In the genomic region with DNA sequence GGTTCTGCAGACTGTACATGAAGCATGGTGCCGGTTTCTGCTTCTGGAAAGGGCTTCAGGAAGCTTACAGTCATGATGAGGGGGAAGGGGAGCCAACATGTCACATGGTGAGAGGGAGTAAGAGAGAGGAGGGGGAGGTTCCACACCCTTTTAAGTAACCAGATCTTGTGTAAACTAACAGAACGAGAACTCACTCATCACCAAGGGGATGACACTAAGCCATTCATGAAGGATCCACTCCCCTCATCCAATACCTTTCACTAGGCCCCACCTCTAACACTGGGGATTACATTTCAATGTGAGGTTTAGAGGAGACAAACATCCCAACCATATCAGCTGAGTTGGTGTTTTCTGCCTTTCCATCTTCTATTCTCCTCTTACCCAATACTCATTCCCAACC, we compare ENCODE assay signal across 33 cellular contexts.
"Had no signal": no experiment of that assay in that cellular context is flagged by ENCODE, and none has a peak within 500 bp of the region (broad histone marks: within the 10 kb centered on the region; RNA-seq: fewer than 3 reads in every experiment).

No MANE protein-coding gene starts in this region.

- H3K27me3 ChIP-seq: adrenal gland, body of pancreas, colonic mucosa, esophagus squamous epithelium, gastroesophageal sphincter, heart right ventricle had no signal

- H3K4me1 ChIP-seq: adrenal gland, body of pancreas, colonic mucosa, gastroesophageal sphincter had no signal

- H3K27ac Mint-ChIP-seq: activated CD4-positive, alpha-beta memory T cell treated with anti-CD3 and anti-CD28 coated beads for 36 hours; activated CD4-positive, alpha-beta T cell treated with anti-CD3 and anti-CD28 coated beads for 36 hours; activated CD4-positive, alpha-beta T cell treated with anti-CD3 and anti-CD28 coated beads, Interleukin-2, amount 10 ng/mL, durations not matched to agents 24 days and 14 days; activated CD8-positive, alpha-beta memory T cell treated with anti-CD3 and anti-CD28 coated beads, Interleukin-2, amount 10 ng/mL, durations not matched to agents 7 days and 5 days; activated CD8-positive, alpha-beta T cell treated with anti-CD3 and anti-CD28 coated beads, Interleukin-2, amount 10 ng/mL, durations not matched to agents 7 days and 5 days; activated naive CD4-positive, alpha-beta T cell treated with anti-CD3 and anti-CD28 coated beads for 36 hours; activated naive CD4-positive, alpha-beta T cell treated with anti-CD3 and anti-CD28 coated beads, Interleukin-2, amount 50 U/mL, for 24 hours; activated naive CD8-positive, alpha-beta T cell treated with anti-CD3 and anti-CD28 coated beads for 36 hours; activated naive CD8-positive, alpha-beta T cell treated with anti-CD3 and anti-CD28 coated beads, Interleukin-2, amount 50 U/mL, for 24 hours; activated T-helper 1 cell treated with anti-CD3 and anti-CD28 coated beads, Interleukin-12 subunit alpha, Interleukin-12 subunit beta, Interleukin-2, Interleukin-4 antibody, amounts not matched to agents 30 ng/mL and 10 ng/mL and 1 ng/mL, durations not matched to agents 14 hours and 24 hours and 36 hours; activated T-helper 2 cell treated with anti-CD3 and anti-CD28 coated beads, Interferon-gamma antibody, Interleukin-2, Interleukin-4, amounts not matched to agents 10 μg/mL and 5 μg/mL and 100 μg/mL, durations not matched to agents 14 hours and 24 hours and 36 hours; T-helper 17 cell; T-helper 2 cell treated with Interferon-gamma antibody and Interleukin-4, amounts not matched to agents 5 μg/mL and 100 μg/mL, for 36 hours had no signal

- H3K27me3 Mint-ChIP-seq: activated CD4-positive, alpha-beta memory T cell treated with anti-CD3 and anti-CD28 coated beads for 36 hours; activated CD4-positive, alpha-beta T cell treated with anti-CD3 and anti-CD28 coated beads for 36 hours; activated CD4-positive, alpha-beta T cell treated with anti-CD3 and anti-CD28 coated beads, Interleukin-2, amount 10 ng/mL, durations not matched to agents 24 days and 14 days; activated CD8-positive, alpha-beta memory T cell treated with anti-CD3 and anti-CD28 coated beads, Interleukin-2, amount 10 ng/mL, durations not matched to agents 7 days and 5 days; activated naive CD4-positive, alpha-beta T cell treated with anti-CD3 and anti-CD28 coated beads, Interleukin-2, amount 50 U/mL, for 24 hours; activated naive CD8-positive, alpha-beta T cell treated with anti-CD3 and anti-CD28 coated beads for 36 hours; activated naive CD8-positive, alpha-beta T cell treated with anti-CD3 and anti-CD28 coated beads, Interleukin-2, amount 50 U/mL, for 24 hours; T-helper 17 cell had no signal

- H3K27ac ChIP-seq: adrenal gland, body of pancreas, colonic mucosa, esophagus squamous epithelium, gastroesophageal sphincter, heart right ventricle, WERI-Rb-1 had no signal

- H3K36me3 Mint-ChIP-seq: activated CD8-positive, alpha-beta memory T cell treated with anti-CD3 and anti-CD28 coated beads, Interleukin-2, amount 10 ng/mL, durations not matched to agents 7 days and 5 days had no signal

- DNase-seq: activated CD4-positive, alpha-beta memory T cell treated with anti-CD3 and anti-CD28 coated beads for 36 hours; activated CD4-positive, alpha-beta T cell treated with anti-CD3 and anti-CD28 coated beads for 36 hours; activated CD4-positive, alpha-beta T cell treated with anti-CD3 and anti-CD28 coated beads, Interleukin-2, amount 10 ng/mL, durations not matched to agents 24 days and 14 days; activated CD4-positive, CD25-positive, alpha-beta regulatory T cell; activated CD4-positive, CD25-positive, alpha-beta regulatory T cell treated with anti-CD3 and anti-CD28 coated beads, Interleukin-2, amount 50 U/mL, for 72 hours; activated CD8-positive, alpha-beta memory T cell treated with anti-CD3 and anti-CD28 coated beads, Interleukin-2, amount 10 ng/mL, durations not matched to agents 7 days and 5 days; activated CD8-positive, alpha-beta memory T cell treated with anti-CD3 and anti-CD28 coated beads, Interleukin-2, amount 50 U/mL, for 4 hours; activated CD8-positive, alpha-beta T cell treated with anti-CD3 and anti-CD28 coated beads, Interleukin-2, amount 10 ng/mL, durations not matched to agents 7 days and 5 days; activated effector memory CD4-positive, alpha-beta T cell treated with anti-CD3 and anti-CD28 coated beads, Interleukin-2, amount 50 U/mL, for 16 hours; activated naive CD4-positive, alpha-beta T cell treated with anti-CD3 and anti-CD28 coated beads for 36 hours; activated naive CD8-positive, alpha-beta T cell treated with anti-CD3 and anti-CD28 coated beads for 36 hours; activated naive CD8-positive, alpha-beta T cell treated with anti-CD3 and anti-CD28 coated beads, Interleukin-2, amount 50 U/mL, for 24 hours; activated T-cell treated with anti-CD3 and anti-CD28 coated beads, Interleukin-2, amount 50 U/mL, for 1 hour; activated T-cell treated with anti-CD3 and anti-CD28 coated beads, Interleukin-2, amount 50 U/mL, for 48 hours; adrenal gland; amygdala; aorta; body of pancreas; caudate nucleus; cerebellar nuclear complex; colonic mucosa; effector CD8-positive, alpha-beta T cell; esophagus squamous epithelium; foreskin melanocyte; heart right ventricle; T-helper 17 cell; T1000; WERI-Rb-1 had no signal

- H3K4me3 ChIP-seq: adrenal gland, body of pancreas, colonic mucosa, esophagus squamous epithelium, gastroesophageal sphincter, heart right ventricle had no signal

- H3K36me3 ChIP-seq: adrenal gland, colonic mucosa, esophagus squamous epithelium, gastroesophageal sphincter, heart right ventricle, WERI-Rb-1 had no signal

- H3K9me3 ChIP-seq: adrenal gland, body of pancreas, colonic mucosa, esophagus squamous epithelium, gastroesophageal sphincter, heart right ventricle had no signal

- H3K4me1 Mint-ChIP-seq: activated CD4-positive, alpha-beta T cell treated with anti-CD3 and anti-CD28 coated beads for 36 hours; activated CD4-positive, alpha-beta T cell treated with anti-CD3 and anti-CD28 coated beads, Interleukin-2, amount 10 ng/mL, durations not matched to agents 24 days and 14 days; activated CD8-positive, alpha-beta memory T cell treated with anti-CD3 and anti-CD28 coated beads, Interleukin-2, amount 10 ng/mL, durations not matched to agents 7 days and 5 days; activated naive CD4-positive, alpha-beta T cell treated with anti-CD3 and anti-CD28 coated beads, Interleukin-2, amount 50 U/mL, for 24 hours; activated naive CD8-positive, alpha-beta T cell treated with anti-CD3 and anti-CD28 coated beads for 36 hours; activated naive CD8-positive, alpha-beta T cell treated with anti-CD3 and anti-CD28 coated beads, Interleukin-2, amount 50 U/mL, for 24 hours; T-helper 17 cell had no signal

- ATAC-seq: activated CD4-positive, alpha-beta T cell treated with anti-CD3 and anti-CD28 coated beads for 36 hours; activated CD8-positive, alpha-beta memory T cell treated with anti-CD3 and anti-CD28 coated beads, Interleukin-2, amount 10 ng/mL, durations not matched to agents 7 days and 5 days; activated CD8-positive, alpha-beta T cell treated with anti-CD3 and anti-CD28 coated beads, Interleukin-2, amount 10 ng/mL, durations not matched to agents 7 days and 5 days; activated naive CD8-positive, alpha-beta T cell treated with anti-CD3 and anti-CD28 coated beads, Interleukin-2, amount 50 U/mL, for 24 hours; body of pancreas; gastroesophageal sphincter; heart right ventricle; T-helper 17 cell had no signal

- H3K9me3 Mint-ChIP-seq: activated CD4-positive, alpha-beta memory T cell treated with anti-CD3 and anti-CD28 coated beads for 36 hours; activated CD4-positive, alpha-beta T cell treated with anti-CD3 and anti-CD28 coated beads, Interleukin-2, amount 10 ng/mL, durations not matched to agents 24 days and 14 days; activated naive CD4-positive, alpha-beta T cell treated with anti-CD3 and anti-CD28 coated beads for 36 hours; activated naive CD4-positive, alpha-beta T cell treated with anti-CD3 and anti-CD28 coated beads, Interleukin-2, amount 50 U/mL, for 24 hours; activated naive CD8-positive, alpha-beta T cell treated with anti-CD3 and anti-CD28 coated beads for 36 hours; activated naive CD8-positive, alpha-beta T cell treated with anti-CD3 and anti-CD28 coated beads, Interleukin-2, amount 50 U/mL, for 24 hours; activated T-helper 1 cell treated with anti-CD3 and anti-CD28 coated beads, Interleukin-12 subunit alpha, Interleukin-12 subunit beta, Interleukin-2, Interleukin-4 antibody, amounts not matched to agents 30 ng/mL and 10 ng/mL and 1 ng/mL, durations not matched to agents 14 hours and 24 hours and 36 hours; activated T-helper 2 cell treated with anti-CD3 and anti-CD28 coated beads, Interferon-gamma antibody, Interleukin-2, Interleukin-4, amounts not matched to agents 10 μg/mL and 5 μg/mL and 100 μg/mL, durations not matched to agents 14 hours and 24 hours and 36 hours; T-helper 2 cell treated with Interferon-gamma antibody and Interleukin-4, amounts not matched to agents 5 μg/mL and 100 μg/mL, for 36 hours had no signal

- H3K4me3 Mint-ChIP-seq: activated CD4-positive, alpha-beta memory T cell treated with anti-CD3 and anti-CD28 coated beads for 36 hours; activated CD4-positive, alpha-beta T cell treated with anti-CD3 and anti-CD28 coated beads for 36 hours; activated CD4-positive, alpha-beta T cell treated with anti-CD3 and anti-CD28 coated beads, Interleukin-2, amount 10 ng/mL, durations not matched to agents 24 days and 14 days; activated CD8-positive, alpha-beta memory T cell treated with anti-CD3 and anti-CD28 coated beads, Interleukin-2, amount 10 ng/mL, durations not matched to agents 7 days and 5 days; activated CD8-positive, alpha-beta T cell treated with anti-CD3 and anti-CD28 coated beads, Interleukin-2, amount 10 ng/mL, durations not matched to agents 7 days and 5 days; activated naive CD4-positive, alpha-beta T cell treated with anti-CD3 and anti-CD28 coated beads for 36 hours; activated naive CD4-positive, alpha-beta T cell treated with anti-CD3 and anti-CD28 coated beads, Interleukin-2, amount 50 U/mL, for 24 hours; activated naive CD8-positive, alpha-beta T cell treated with anti-CD3 and anti-CD28 coated beads for 36 hours; activated naive CD8-positive, alpha-beta T cell treated with anti-CD3 and anti-CD28 coated beads, Interleukin-2, amount 50 U/mL, for 24 hours; activated T-helper 1 cell treated with anti-CD3 and anti-CD28 coated beads, Interleukin-12 subunit alpha, Interleukin-12 subunit beta, Interleukin-2, Interleukin-4 antibody, amounts not matched to agents 30 ng/mL and 10 ng/mL and 1 ng/mL, durations not matched to agents 14 hours and 24 hours and 36 hours; T-helper 17 cell; T-helper 2 cell treated with Interferon-gamma antibody and Interleukin-4, amounts not matched to agents 5 μg/mL and 100 μg/mL, for 36 hours had no signal
